In the genomic region with DNA sequence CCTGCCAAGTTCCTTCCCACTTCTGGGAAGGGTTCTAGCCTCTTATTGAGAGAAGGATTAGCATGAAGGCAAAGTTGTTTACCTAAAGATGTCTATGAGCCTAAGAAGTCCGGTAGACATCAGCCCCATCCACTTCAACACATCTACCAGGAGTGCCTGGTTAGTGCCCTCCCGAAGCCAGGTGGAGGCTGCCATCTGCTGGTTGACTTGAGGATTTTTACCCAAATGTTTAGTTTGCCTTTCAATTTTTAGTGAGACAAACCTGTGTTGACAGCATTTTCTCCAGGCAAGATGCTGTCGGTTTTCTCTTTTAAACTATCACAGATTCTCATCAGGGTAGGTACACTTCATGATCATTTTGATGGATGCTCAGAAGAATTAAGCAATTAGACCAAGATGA, we compare ENCODE assay signal across 8 cellular contexts.
DNase-seq lines count a peak whose midpoint lies in the region; ATAC-seq and TF ChIP-seq lines count a peak whose summit lies in the region.

No MANE protein-coding gene starts in this region.

- no peaks in the 10 kb centered on the region for H3K36me3 ChIP-seq in CD4-positive, CD25-positive, alpha-beta regulatory T cell (ENCODE audit: control insufficient read depth, insufficient read depth, low read length)
- H3K36me3 ChIP-seq in SK-N-MC (ENCODE audit: insufficient read depth, low read length) (no peaks in the 10 kb centered on the region), upper lobe of left lung (no peaks in the 10 kb centered on the region)

- no peak overlapping the region for H3K27ac ChIP-seq in CD4-positive, CD25-positive, alpha-beta regulatory T cell (ENCODE audit: insufficient read depth, low read length, poor library complexity, severe bottlenecking)
- peak overlapping the region; percentile 37; the same call in 1 of the 2 replicates for H3K27ac ChIP-seq in SK-N-MC
- no peak overlapping the region for H3K27ac ChIP-seq in upper lobe of left lung

- WGBS in upper lobe of left lung, 2 donors: 1 to 7% methylated on average over 3 of the region's 3 CpGs

- no peak overlapping the region for H3K9ac ChIP-seq in SK-N-MC (ENCODE audit: insufficient read length)

- H3K9me3 Mint-ChIP-seq in CD4-positive, CD25-positive, alpha-beta regulatory T cell: no peaks in the 10 kb centered on the region
- no peaks in the 10 kb centered on the region for H3K9me3 Mint-ChIP-seq in activated naive CD4-positive, alpha-beta T cell treated with anti-CD3 and anti-CD28 coated beads, Interleukin-2, amount 10 ng/mL, durations not matched to agents 7 days and 5 days
- peaks cover 7% of the 10 kb centered on the region for H3K9me3 Mint-ChIP-seq in glutamatergic neuron (ENCODE audit: unreplicated experiment)

- H3K9me3 ChIP-seq in CD4-positive, CD25-positive, alpha-beta regulatory T cell (ENCODE audit: control insufficient read depth in 2 of 2, low read length in 2 of 2): no peaks in the 10 kb centered on the region
- H3K9me3 ChIP-seq in SK-N-MC (ENCODE audit: low read depth, low read length) (no peaks in the 10 kb centered on the region), upper lobe of left lung (no peaks in the 10 kb centered on the region)

- DNase-seq in CD4-positive, CD25-positive, alpha-beta regulatory T cell: peak; percentile 65 to 87 (median 79)
- DNase-seq in NB4 (ENCODE audit: low read depth) (peak; percentile 82), SK-N-MC (ENCODE audit: low read depth, low spot score) (peak; percentile 69), glutamatergic neuron (peak; percentile 74), pons (ENCODE audit: low spot score) (peak; percentile 79), upper lobe of left lung (peak in 1 of 2 donors; percentile 77)
- peak; percentile 89 for DNase-seq in activated naive CD4-positive, alpha-beta T cell treated with anti-CD3 and anti-CD28 coated beads, Interleukin-2, amount 10 ng/mL, durations not matched to agents 7 days and 5 days

- H3K27ac Mint-ChIP-seq in CD4-positive, CD25-positive, alpha-beta regulatory T cell: peak overlapping the region in 1 of 3 donors; percentile 29
- peak overlapping the region; percentile 76 for H3K27ac Mint-ChIP-seq in activated naive CD4-positive, alpha-beta T cell treated with anti-CD3 and anti-CD28 coated beads, Interleukin-2, amount 10 ng/mL, durations not matched to agents 7 days and 5 days
- no peak overlapping the region for H3K27ac Mint-ChIP-seq in glutamatergic neuron (ENCODE audit: unreplicated experiment)

- H3K4me3 ChIP-seq in CD4-positive, CD25-positive, alpha-beta regulatory T cell (ENCODE audit: low read depth, low read length): no peak overlapping the region
- H3K4me3 ChIP-seq in NB4 (ENCODE audit: low read depth, low read length) (no peak overlapping the region), SK-N-MC (no peak overlapping the region), upper lobe of left lung (no peak overlapping the region)

- TF ChIP-seq CTCF in NB4 (IDR thresholded peaks at IDR 0.05; ENCODE audit: low read depth, low read length) (peak; percentile 60), glutamatergic neuron (IDR thresholded peaks at IDR 0.05; ENCODE audit: partially characterized antibody, unreplicated experiment) (peak; percentile 85), upper lobe of left lung (IDR thresholded peaks at IDR 0.05) (peak; percentile 57 to 85 (median 74))

- no peak overlapping the region for H3K4me3 Mint-ChIP-seq in CD4-positive, CD25-positive, alpha-beta regulatory T cell
- H3K4me3 Mint-ChIP-seq in activated naive CD4-positive, alpha-beta T cell treated with anti-CD3 and anti-CD28 coated beads, Interleukin-2, amount 10 ng/mL, durations not matched to agents 7 days and 5 days: no peak overlapping the region
- H3K4me3 Mint-ChIP-seq in glutamatergic neuron (ENCODE audit: unreplicated experiment): no peak overlapping the region

- H3K4me1 ChIP-seq in CD4-positive, CD25-positive, alpha-beta regulatory T cell (ENCODE audit: control insufficient read depth, insufficient read depth, low read length, poor library complexity, severe bottlenecking): no peaks in the 10 kb centered on the region
- no peaks in the 10 kb centered on the region for H3K4me1 ChIP-seq in upper lobe of left lung

- H3K27me3 ChIP-seq in CD4-positive, CD25-positive, alpha-beta regulatory T cell (ENCODE audit: control insufficient read depth, insufficient read depth, low read length): no peaks in the 10 kb centered on the region
- H3K27me3 ChIP-seq in upper lobe of left lung: no peaks in the 10 kb centered on the region

- CTCF ChIA-PET in activated naive CD4-positive, alpha-beta T cell treated with anti-CD3 and anti-CD28 coated beads, Interleukin-2, amount 10 ng/mL, durations not matched to agents 7 days and 5 days (lab: Charles Lee): interaction anchor here (0.6 to 8.8 kb wide), 28 partner anchors 8 to 422 kb away, joined by 3 to 128 read pairs (median 5); a partner anchor contains a TSS

- no peak for TF ChIP-seq EP300 in upper lobe of left lung (IDR thresholded peaks at IDR 0.05)

- TF ChIP-seq POLR2A in NB4 (IDR thresholded peaks at IDR 0.05; ENCODE audit: extremely low read depth, insufficient read length) (no peak), upper lobe of left lung (IDR thresholded peaks at IDR 0.05) (no peak)

- ATAC-seq in CD4-positive, CD25-positive, alpha-beta regulatory T cell (ENCODE audit: low read depth in 2 of 2): peak; percentile 75 to 79
- peak; percentile 57 for ATAC-seq in GM21447 (IDR thresholded peaks at IDR 0.05; ENCODE audit: unreplicated experiment)
- peak; percentile 56 to 80 for ATAC-seq in upper lobe of left lung (ENCODE audit: low FRiP score in 2 of 2)

- H3K27me3 Mint-ChIP-seq in CD4-positive, CD25-positive, alpha-beta regulatory T cell: peaks cover 17% of the 10 kb centered on the region
- peaks cover 13% of the 10 kb centered on the region for H3K27me3 Mint-ChIP-seq in activated naive CD4-positive, alpha-beta T cell treated with anti-CD3 and anti-CD28 coated beads, Interleukin-2, amount 10 ng/mL, durations not matched to agents 7 days and 5 days
- peaks cover 8% of the 10 kb centered on the region for H3K27me3 Mint-ChIP-seq in glutamatergic neuron (ENCODE audit: unreplicated experiment)

- peaks cover 0 to 10% (median 3%) of the 10 kb centered on the region in 4 donors for H3K4me1 Mint-ChIP-seq in CD4-positive, CD25-positive, alpha-beta regulatory T cell
- peaks cover 46% of the 10 kb centered on the region for H3K4me1 Mint-ChIP-seq in activated naive CD4-positive, alpha-beta T cell treated with anti-CD3 and anti-CD28 coated beads, Interleukin-2, amount 10 ng/mL, durations not matched to agents 7 days and 5 days
- peaks cover 15% of the 10 kb centered on the region for H3K4me1 Mint-ChIP-seq in glutamatergic neuron (ENCODE audit: low read depth, unreplicated experiment)

- no peaks in the 10 kb centered on the region for H3K36me3 Mint-ChIP-seq in CD4-positive, CD25-positive, alpha-beta regulatory T cell
- H3K36me3 Mint-ChIP-seq in activated naive CD4-positive, alpha-beta T cell treated with anti-CD3 and anti-CD28 coated beads, Interleukin-2, amount 10 ng/mL, durations not matched to agents 7 days and 5 days: peaks cover 4% of the 10 kb centered on the region
- no peaks in the 10 kb centered on the region for H3K36me3 Mint-ChIP-seq in glutamatergic neuron (ENCODE audit: unreplicated experiment)
